ENCODE assay signal across 12 cellular contexts in genomic region chr1:22471078-22471477, GRCh38. TPM values are rescaled to one million over a fixed set of nuclear protein-coding genes. Genes with fewer than 3 reads are reported as not detected.
DNase-seq lines count a peak whose midpoint lies in the region.
"Had no signal": no experiment of that assay in that cellular context is flagged by ENCODE, and none has a peak within 500 bp of the region (broad histone marks: within the 10 kb centered on the region; RNA-seq: fewer than 3 reads in every experiment).

No MANE protein-coding gene starts in this region.

- no peak overlapping the region for H3K4me3 Mint-ChIP-seq in activated CD4-positive, alpha-beta T cell treated with anti-CD3 and anti-CD28 coated beads, Interleukin-2, amount 10 ng/mL, durations not matched to agents 24 days and 14 days
- H3K4me3 Mint-ChIP-seq: central memory CD8-positive, alpha-beta T cell; naive thymus-derived CD8-positive, alpha-beta T cell had no signal

- no peaks in the 10 kb centered on the region for H3K9me3 Mint-ChIP-seq in activated CD4-positive, alpha-beta T cell treated with anti-CD3 and anti-CD28 coated beads, Interleukin-2, amount 10 ng/mL, durations not matched to agents 24 days and 14 days
- H3K9me3 Mint-ChIP-seq: central memory CD8-positive, alpha-beta T cell had no signal

- DNase-seq in GM04504 (ENCODE audit: low read depth) (peak; percentile 6), NCI-H446 treated with DMSO at 0.1 percent for 48 hours (lab: John Stamatoyannopoulos, UW) (peak; percentile 44), fibroblast of peridontal ligament (ENCODE audit: extremely low read depth) (peak; percentile 41), skeletal muscle cell (ENCODE audit: low read depth) (peak; percentile 25), UCSD-AML1 (lab: John Stamatoyannopoulos, UW; ENCODE audit: unreplicated experiment) (no peak), DMS53 treated with DMSO at 0.1 percent for 48 hours (lab: John Stamatoyannopoulos, UW; ENCODE audit: unreplicated experiment) (no peak)
- no peak for DNase-seq in activated CD4-positive, alpha-beta T cell treated with anti-CD3 and anti-CD28 coated beads, Interleukin-2, amount 10 ng/mL, durations not matched to agents 24 days and 14 days
- DNase-seq: activated CD4-positive, alpha-beta T cell treated with anti-CD3 and anti-CD28 coated beads for 48 hours; Caco-2; naive thymus-derived CD8-positive, alpha-beta T cell; NCI-H1048 had no signal

- H3K36me3 Mint-ChIP-seq in activated CD4-positive, alpha-beta T cell treated with anti-CD3 and anti-CD28 coated beads, Interleukin-2, amount 10 ng/mL, durations not matched to agents 24 days and 14 days (ENCODE audit: low read depth), result no peaks in the 10 kb centered on the region

- H3K4me1 Mint-ChIP-seq in activated CD4-positive, alpha-beta T cell treated with anti-CD3 and anti-CD28 coated beads, Interleukin-2, amount 10 ng/mL, durations not matched to agents 24 days and 14 days, result peaks cover 7% of the 10 kb centered on the region

- no peak overlapping the region for H3K27ac Mint-ChIP-seq in activated CD4-positive, alpha-beta T cell treated with anti-CD3 and anti-CD28 coated beads, Interleukin-2, amount 10 ng/mL, durations not matched to agents 24 days and 14 days

- no peak overlapping the region for H3K4me3 ChIP-seq in skeletal muscle cell (ENCODE audit: low read depth, low read length)

- intact Hi-C loops in activated CD4-positive, alpha-beta T cell treated with anti-CD3 and anti-CD28 coated beads, Interleukin-2, amount 10 ng/mL, durations not matched to agents 24 days and 14 days (cut with micrococcal nuclease), result no loop called here

- no peaks in the 10 kb centered on the region for H3K27me3 Mint-ChIP-seq in activated CD4-positive, alpha-beta T cell treated with anti-CD3 and anti-CD28 coated beads, Interleukin-2, amount 10 ng/mL, durations not matched to agents 24 days and 14 days
- H3K27me3 Mint-ChIP-seq: central memory CD8-positive, alpha-beta T cell; naive thymus-derived CD8-positive, alpha-beta T cell had no signal

RNA-seq across cellular contexts. Expression of gene ZBTB40, which starts 19.4 kb away (rescaled TPM):
- 18.2 and 19.0 TPM in 2 replicates for total RNA-seq in activated CD4-positive, alpha-beta T cell treated with anti-CD3 and anti-CD28 coated beads, Interleukin-2, amount 10 ng/mL, durations not matched to agents 24 days and 14 days

Comparison
In these comparisons a context has a peak if more than half of its experiments do, and no peak if none do; other contexts are left out.
1. DNase-seq: peak in GM04504 (single experiment), NCI-H446 treated with DMSO at 0.1 percent for 48 hours (single experiment), fibroblast of peridontal ligament (single experiment) and skeletal muscle cell (single experiment); none in UCSD-AML1 (single experiment), activated CD4-positive, alpha-beta T cell treated with anti-CD3 and anti-CD28 coated beads, Interleukin-2, amount 10 ng/mL, durations not matched to agents 24 days and 14 days (single experiment) and DMS53 treated with DMSO at 0.1 percent for 48 hours (single experiment).